In genomic region chr2:191555092-191555742, GRCh38 we compare ENCODE assay signal across 8 cellular contexts.
A peak's percentile ranks its signal among the peaks of the same experiment; 100 is the strongest.
DNase-seq lines count a peak whose midpoint lies in the region; FAIRE-seq and TF ChIP-seq lines count a peak whose summit lies in the region.

No MANE protein-coding gene starts in this region.

- DNase-seq in GOT3 (lab: John Stamatoyannopoulos, UW) = peak; percentile 58
- DNase-seq in Kasumi-1 (lab: John Stamatoyannopoulos, UW) = peak; percentile 91 to 95
- peak; percentile 82 for DNase-seq in RKO (ENCODE audit: low spot score)
- peak; percentile 60 for DNase-seq in activated T-helper 1 cell treated with Interleukin-2 at 50 U/mL for 16 hours (ENCODE audit: low read depth)
- DNase-seq in fibroblast of the conjunctiva (ENCODE audit: low read depth) = peak; percentile 74
- peak in 48 of 49 donors; percentile 2 to 84 (median 65) for DNase-seq in substantia nigra (lab: John Stamatoyannopoulos, UW)

- H3K27ac ChIP-seq in neutrophil = no peak overlapping the region
- H3K27ac ChIP-seq in substantia nigra (ENCODE audit: low read depth, low read length, poor library complexity, severe bottlenecking) = no peak overlapping the region

- no peak overlapping the region for H3K4me3 ChIP-seq in neutrophil (ENCODE audit: low read depth in 1 of 2, low read length in 1 of 2)

- H3K27me3 ChIP-seq in neutrophil = no peaks in the 10 kb centered on the region

- no peaks in the 10 kb centered on the region for H3K9me3 ChIP-seq in neutrophil

- peak; percentile 73 for TF ChIP-seq CTCF in neutrophil (IDR thresholded peaks at IDR 0.05)

- H3K36me3 ChIP-seq in neutrophil = no peaks in the 10 kb centered on the region

- FAIRE-seq in G401.6 (lab: Jason Lieb, UNC) = peak; percentile 94

- peaks cover 0 to 3% of the 10 kb centered on the region in 2 experiments for H3K4me1 ChIP-seq in neutrophil (ENCODE audit: control insufficient read depth in 1 of 2, insufficient read depth in 1 of 2, low read depth in 1 of 2, low read length in 1 of 2)
